In the genomic region with DNA sequence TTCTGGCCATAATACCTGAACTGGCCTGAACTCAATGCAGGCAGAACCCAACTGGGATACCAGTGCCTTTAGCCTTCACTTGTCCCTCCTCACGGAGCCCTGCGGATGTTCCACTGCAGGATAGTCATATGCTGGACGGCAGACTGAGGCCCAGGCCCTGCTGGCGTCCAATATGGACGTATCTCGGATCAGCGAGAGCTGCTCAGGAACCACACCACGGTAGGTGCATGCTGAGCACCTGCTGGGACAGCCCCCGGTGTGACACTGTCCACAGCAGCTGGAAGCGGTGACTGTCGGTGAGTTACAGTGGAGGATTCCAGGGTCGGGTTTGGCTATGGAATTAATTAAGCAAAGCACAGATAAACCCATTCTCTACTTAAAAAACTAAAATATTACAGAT, we compare ENCODE assay signal across 23 cellular contexts.
"Had no signal": no experiment of that assay in that cellular context is flagged by ENCODE, and none has a peak within 500 bp of the region (broad histone marks: within the 10 kb centered on the region; RNA-seq: fewer than 3 reads in every experiment).

No MANE protein-coding gene starts in this region.

- H3K4me1 ChIP-seq: right lobe of liver, testis, tibial artery had no signal

- H3K27ac Mint-ChIP-seq: memory B cell; mesothelial cell of epicardium; progenitor cell of endocrine pancreas; stimulated activated memory B cell treated with anti-CD40 and anti-IgM and Interleukin-4, amounts not matched to agents 10 μg/mL and 1 μg/mL and 100 μg/mL, for 72 hours; type B pancreatic cell had no signal

- H3K9me3 ChIP-seq: gastrocnemius medialis, mucosa of descending colon, pancreas, right lobe of liver, testis, tibial artery had no signal

- H3K4me1 Mint-ChIP-seq: memory B cell; mesothelial cell of epicardium; naive B cell; nephron progenitor cell; stimulated activated memory B cell treated with anti-CD40 and anti-IgM and Interleukin-4, amounts not matched to agents 10 μg/mL and 1 μg/mL and 100 μg/mL, for 72 hours had no signal

- H3K4me3 Mint-ChIP-seq: memory B cell; mesothelial cell of epicardium; naive B cell; nephron progenitor cell; stimulated activated memory B cell treated with anti-CD40 and anti-IgM and Interleukin-4, amounts not matched to agents 10 μg/mL and 1 μg/mL and 100 μg/mL, for 72 hours; type B pancreatic cell had no signal

- ATAC-seq: esophagus mucosa; gastrocnemius medialis; left lobe of liver; mucosa of descending colon; pancreas; stimulated activated memory B cell treated with anti-CD40 and anti-IgM and Interleukin-4, amounts not matched to agents 10 μg/mL and 1 μg/mL and 100 μg/mL, for 72 hours; stimulated activated naive CD8-positive, alpha-beta T cell treated with anti-CD3 and anti-CD28 coated beads, Interleukin-15, Interleukin-2, amounts not matched to agents 100 U/mL and 50 U/mL, for 24 hours had no signal

- H3K27me3 Mint-ChIP-seq: progenitor cell of endocrine pancreas, type B pancreatic cell had no signal

- H3K36me3 ChIP-seq: gastrocnemius medialis, pancreas, tibial artery had no signal

- H3K4me3 ChIP-seq: dorsolateral prefrontal cortex, gastrocnemius medialis, lung, mucosa of descending colon, pancreas, right lobe of liver, testis, tibial artery had no signal

- H3K27me3 ChIP-seq: dorsolateral prefrontal cortex, gastrocnemius medialis, pancreas, right lobe of liver, testis, tibial artery had no signal

- H3K27ac ChIP-seq: dorsolateral prefrontal cortex, epithelial cell of prostate, gastrocnemius medialis, pancreas, right lobe of liver, testis, tibial artery had no signal

- DNase-seq: effector CD4-positive, alpha-beta T cell; foreskin fibroblast; gastrocnemius medialis; mucosa of descending colon; naive B cell; nephron progenitor cell; pancreas; stimulated activated CD4-positive, alpha-beta T cell treated with anti-CD3 and anti-CD28 coated beads, Interleukin-4, amount 100 ng/mL, for 4 hours; stimulated activated naive CD8-positive, alpha-beta T cell treated with anti-CD3 and anti-CD28 coated beads, Interleukin-15, Interleukin-2, amounts not matched to agents 100 U/mL and 50 U/mL, for 24 hours; substantia nigra; testis had no signal
